ENCODE assay signal across 1 cellular context in genomic region chr9:95462419-95463121, GRCh38.
A peak's percentile ranks its signal among the peaks of the same experiment; 100 is the strongest.
TF ChIP-seq lines count a peak whose summit lies in the region.

No MANE protein-coding gene starts in this region.

TF ChIP-seq in GM12878, 131 proteins besides CTCF, POLR2A, EP300 and RAD21 (continued from another document and continues in another):
- TF ChIP-seq USF2 (IDR thresholded peaks at IDR 0.05; ENCODE audit: borderline replicate concordance, low read depth, low read length) (no peak), CHD2 (IDR thresholded peaks at IDR 0.05; ENCODE audit: borderline replicate concordance, low read depth, low read length) (peak; percentile 96), ZNF24 (IDR thresholded peaks at IDR 0.05) (no peak), JUNB (IDR thresholded peaks at IDR 0.05) (peak; percentile 58), ZBTB40 (IDR thresholded peaks at IDR 0.05; ENCODE audit: borderline replicate concordance) (no peak; the same call in 1 of the 2 replicates), NR2C2 (IDR thresholded peaks at IDR 0.05; ENCODE audit: borderline replicate concordance, control insufficient read depth, insufficient read length, low read depth) (no peak), EED (IDR thresholded peaks at IDR 0.05; ENCODE audit: low read depth) (peak; percentile 95), CBFB (IDR thresholded peaks at IDR 0.05; ENCODE audit: low read depth) (peak; percentile 98), STAT1 (conservative IDR thresholded peaks at IDR 0.05) (no peak), POU2F2 (IDR thresholded peaks at IDR 0.05; ENCODE audit: borderline replicate concordance, low read depth, low read length) (peak; percentile 72; the same call in 1 of the 3 replicates), MAX (IDR thresholded peaks at IDR 0.05; ENCODE audit: low read depth, low read length) (no peak; the same call in 1 of the 2 replicates), ZSCAN29 (IDR thresholded peaks at IDR 0.05) (0 out of 2 replicates have a peak, but pooled peaks have one; percentile 42), CUX1 (IDR thresholded peaks at IDR 0.05; ENCODE audit: insufficient replicate concordance, low read depth, low read length) (peak; percentile 88), MYC (IDR thresholded peaks at IDR 0.05; ENCODE audit: insufficient read depth, insufficient read length, insufficient replicate concordance, low read length, severe bottlenecking) (no peak), ASH2L (IDR thresholded peaks at IDR 0.05; ENCODE audit: borderline replicate concordance, low read depth) (peak; percentile 84; the same call in 1 of the 2 replicates), HDAC6 (IDR thresholded peaks at IDR 0.05; ENCODE audit: unreplicated experiment) (no peak), MLLT1 (IDR thresholded peaks at IDR 0.05) (peak; percentile 90; the same call in 1 of the 2 replicates), CREB1 (IDR thresholded peaks at IDR 0.05; ENCODE audit: low read depth) (peak; percentile 62; the same call in 1 of the 2 replicates), GABPA (IDR thresholded peaks at IDR 0.05; ENCODE audit: low read depth) (no peak; the same call in 1 of the 2 replicates), ELK1 (IDR thresholded peaks at IDR 0.05; ENCODE audit: low read depth, low read length) (peak; percentile 58), NKRF (conservative IDR thresholded peaks at IDR 0.05) (peak; percentile 24; the same call in 1 of the 2 replicates), BCL3 (IDR thresholded peaks at IDR 0.05; ENCODE audit: borderline replicate concordance, insufficient read depth, low read depth, low read length, poor library complexity, severe bottlenecking) (peak; percentile 73), RFX5 (IDR thresholded peaks at IDR 0.05; ENCODE audit: low read depth, low read length) (0 out of 2 replicates have a peak, but pooled peaks have one; percentile 29), MTA3 (IDR thresholded peaks at IDR 0.05; ENCODE audit: borderline replicate concordance, low read length) (peak; percentile 98; the same call in 1 of the 2 replicates), MTA2 (IDR thresholded peaks at IDR 0.05; ENCODE audit: low read depth) (peak; percentile 88), PAX8 (IDR thresholded peaks at IDR 0.05) (no peak), ZBED1 (IDR thresholded peaks at IDR 0.05; ENCODE audit: borderline replicate concordance) (peak; percentile 86; the same call in 1 of the 2 replicates), TCF7 (IDR thresholded peaks at IDR 0.05; ENCODE audit: borderline replicate concordance) (peak; percentile 68; the same call in 1 of the 2 replicates), ZBTB4 (CRISPR knock-in tag; IDR thresholded peaks at IDR 0.05) (no peak), ATF3 (IDR thresholded peaks at IDR 0.05; ENCODE audit: borderline replicate concordance, extremely low read depth, low read depth, low read length) (no peak), CBX3 (IDR thresholded peaks at IDR 0.05; ENCODE audit: borderline replicate concordance, low read depth) (no peak), SPI1 (IDR thresholded peaks at IDR 0.05; ENCODE audit: borderline replicate concordance, insufficient read depth, low read depth, low read length) (peak; percentile 66; the same call in 1 of the 2 replicates)
